In the genomic region with DNA sequence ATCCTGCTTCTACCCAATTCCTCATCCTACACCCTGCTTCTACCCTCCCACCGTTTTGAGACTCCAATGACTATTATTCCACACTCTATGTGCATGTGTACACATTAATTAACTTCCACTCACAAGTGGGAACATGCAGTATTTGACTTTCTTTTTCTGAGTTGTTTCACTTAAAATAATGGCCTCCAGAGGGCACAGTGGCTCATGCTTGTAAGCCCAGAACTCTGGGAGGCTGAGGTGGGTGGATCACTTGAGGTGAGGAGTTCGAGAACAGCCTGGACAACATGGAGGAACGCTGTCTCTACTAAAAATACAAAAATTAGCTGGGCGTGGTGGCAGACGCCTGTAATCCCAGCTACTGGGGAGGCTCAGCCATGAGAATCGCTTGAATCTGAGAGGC, we compare ENCODE assay signal across 12 cellular contexts.
DNase-seq lines count a peak whose midpoint lies in the region; ATAC-seq and TF ChIP-seq lines count a peak whose summit lies in the region.
"Had no signal": no experiment of that assay in that cellular context is flagged by ENCODE, and none has a peak within 500 bp of the region (broad histone marks: within the 10 kb centered on the region; RNA-seq: fewer than 3 reads in every experiment).

No MANE protein-coding gene starts in this region.

- H3K27ac ChIP-seq in WERI-Rb-1, result no peak overlapping the region
- H3K27ac ChIP-seq: upper lobe of right lung, VCaP had no signal

- TF ChIP-seq CTCF in WERI-Rb-1 (IDR thresholded peaks at IDR 0.05; ENCODE audit: low read depth, low read length), result no peak

- DNase-seq in NCI-H748 (lab: John Stamatoyannopoulos, UW; ENCODE audit: unreplicated experiment) (peak; percentile 19), NCI-H748 treated with DMSO at 0.1 percent for 48 hours (lab: John Stamatoyannopoulos, UW) (no peak), WERI-Rb-1 (peak; percentile 15), lung microvascular endothelial cell (ENCODE audit: low read depth in 2 of 2) (peak; percentile 20 to 24), NCI-H1105 treated with DMSO at 0.1 percent for 48 hours (lab: John Stamatoyannopoulos, UW) (no peak)
- DNase-seq in Jurkat, Clone E6-1 (ENCODE audit: low read depth, low spot score), result peak; percentile 28
- DNase-seq in activated CD8-positive, alpha-beta memory T cell treated with anti-CD3 and anti-CD28 coated beads, Interleukin-2, amount 50 U/mL, for 4 hours, result no peak
- DNase-seq: activated naive CD4-positive, alpha-beta T cell treated with anti-CD3 and anti-CD28 coated beads, Interleukin-2, amount 50 U/mL, for 16 hours; nucleus accumbens; upper lobe of right lung had no signal

- no peaks in the 10 kb centered on the region for H3K36me3 ChIP-seq in WERI-Rb-1

- no peak for ATAC-seq in HG03108 (IDR thresholded peaks at IDR 0.05; ENCODE audit: unreplicated experiment)
- ATAC-seq: upper lobe of right lung had no signal

- no peak overlapping the region for H3K4me3 ChIP-seq in Jurkat, Clone E6-1 (ENCODE audit: low read length)
- H3K4me3 ChIP-seq in WERI-Rb-1 (ENCODE audit: low read depth, low read length), result no peak overlapping the region
- H3K4me3 ChIP-seq: upper lobe of right lung had no signal

- H3K9me3 ChIP-seq in WERI-Rb-1 (ENCODE audit: severe bottlenecking), result no peaks in the 10 kb centered on the region
- H3K9me3 ChIP-seq: upper lobe of right lung had no signal

- H3K27me3 ChIP-seq in WERI-Rb-1 (ENCODE audit: insufficient read depth, low read depth, severe bottlenecking), result no peaks in the 10 kb centered on the region
- H3K27me3 ChIP-seq: upper lobe of right lung had no signal

Comparison
In these comparisons a context has a peak if more than half of its experiments do, and no peak if none do; other contexts are left out.
1. DNase-seq: peak in NCI-H748 (single experiment), Jurkat, Clone E6-1 (single experiment), WERI-Rb-1 (single experiment) and lung microvascular endothelial cell (2 of 2); none in NCI-H748 treated with DMSO at 0.1 percent for 48 hours (single experiment), activated CD8-positive, alpha-beta memory T cell treated with anti-CD3 and anti-CD28 coated beads, Interleukin-2, amount 50 U/mL, for 4 hours (single experiment) and NCI-H1105 treated with DMSO at 0.1 percent for 48 hours (single experiment).